ENCODE assay signal across 8 cellular contexts in genomic region chr11:72413914-72414628, GRCh38. TPM values are rescaled to one million over a fixed set of nuclear protein-coding genes. Genes with fewer than 3 reads are reported as not detected.
DNase-seq lines count a peak whose midpoint lies in the region; ATAC-seq and TF ChIP-seq lines count a peak whose summit lies in the region.

No MANE protein-coding gene starts in this region.

- TF ChIP-seq CTCF in OCI-LY3 (IDR thresholded peaks at IDR 0.05; ENCODE audit: low read depth, low read length), result peak; percentile 95

- peaks cover 7% of the 10 kb centered on the region; the same call in 1 of the 2 replicates for H3K79me2 ChIP-seq in OCI-LY3 (ENCODE audit: low read length)

- H3K4me3 Mint-ChIP-seq in naive thymus-derived CD4-positive, alpha-beta T cell, result no peak overlapping the region
- no peak overlapping the region for H3K4me3 Mint-ChIP-seq in stimulated activated effector memory CD8-positive, alpha-beta T cell treated with anti-CD3 and anti-CD28 coated beads, Interleukin-12 subunit alpha, Interleukin-12 subunit beta, amount 100 ng/mL, for 72 hours

- no peak overlapping the region for H3K4me2 ChIP-seq in OCI-LY3 (ENCODE audit: low read length)

- CTCF ChIA-PET in naive thymus-derived CD4-positive, alpha-beta T cell (lab: Charles Lee), result interaction anchor here (0.9 to 2.8 kb wide), 6 partner anchors 11 to 436 kb away, joined by 3 to 23 read pairs (median 5); partner anchors contain the start of gene CLPB

- H3K9me3 Mint-ChIP-seq in naive thymus-derived CD4-positive, alpha-beta T cell, result no peaks in the 10 kb centered on the region
- no peaks in the 10 kb centered on the region for H3K9me3 Mint-ChIP-seq in stimulated activated effector memory CD8-positive, alpha-beta T cell treated with anti-CD3 and anti-CD28 coated beads, Interleukin-12 subunit alpha, Interleukin-12 subunit beta, amount 100 ng/mL, for 72 hours

- H3K36me3 Mint-ChIP-seq in naive thymus-derived CD4-positive, alpha-beta T cell, result peaks cover 0 to 3% (median 0%) of the 10 kb centered on the region in 5 donors
- no peaks in the 10 kb centered on the region for H3K36me3 Mint-ChIP-seq in stimulated activated effector memory CD8-positive, alpha-beta T cell treated with anti-CD3 and anti-CD28 coated beads, Interleukin-12 subunit alpha, Interleukin-12 subunit beta, amount 100 ng/mL, for 72 hours

- no peak overlapping the region for H3K9ac ChIP-seq in OCI-LY3 (ENCODE audit: low read length)

- no peaks in the 10 kb centered on the region for H3K27me3 ChIP-seq in OCI-LY3 (ENCODE audit: low read depth, low read length)
- H3K27me3 ChIP-seq in naive thymus-derived CD4-positive, alpha-beta T cell (ENCODE audit: control insufficient read depth in 2 of 2, insufficient read depth in 2 of 2, low read length in 2 of 2), result no peaks in the 10 kb centered on the region

- intact Hi-C loops in naive thymus-derived CD4-positive, alpha-beta T cell (cut with micrococcal nuclease), result loop anchor here (1.0 to 5.0 kb wide), 5 partner anchors 20 to 437 kb away; partner anchors contain the start of gene CLPB (in 2 of the 2)

- H3K4me1 ChIP-seq in OCI-LY3 (ENCODE audit: low read length), result peaks cover 13% of the 10 kb centered on the region
- peaks cover 0 to 2% of the 10 kb centered on the region in 2 donors for H3K4me1 ChIP-seq in naive thymus-derived CD4-positive, alpha-beta T cell (ENCODE audit: control insufficient read depth in 2 of 2, insufficient read depth in 2 of 2, low read length in 2 of 2)

- DNase-seq in GDM1 (lab: John Stamatoyannopoulos, UW), result peak; percentile 52
- peak; percentile 77 for DNase-seq in Jurkat, Clone E6-1 (ENCODE audit: low read depth, low spot score)
- peak; percentile 66 for DNase-seq in activated T-cell treated with anti-CD3 and anti-CD28 coated beads for 1 hour (ENCODE audit: low read depth)
- DNase-seq in erythroblast (lab: John Stamatoyannopoulos, UW), result peak; percentile 85 to 92
- DNase-seq in naive thymus-derived CD4-positive, alpha-beta T cell, result peak; percentile 49 to 79 (median 68)
- DNase-seq in stimulated activated effector memory CD8-positive, alpha-beta T cell treated with anti-CD3 and anti-CD28 coated beads, Interleukin-12 subunit alpha, Interleukin-12 subunit beta, amount 100 ng/mL, for 72 hours (ENCODE audit: low spot score in 2 of 2), result peak; percentile 69 to 88

- H3K4me3 ChIP-seq in Jurkat, Clone E6-1 (ENCODE audit: low read length), result no peak overlapping the region
- no peak overlapping the region for H3K4me3 ChIP-seq in OCI-LY3 (ENCODE audit: low read length)
- H3K4me3 ChIP-seq in naive thymus-derived CD4-positive, alpha-beta T cell (ENCODE audit: low read length), result no peak overlapping the region

- H3K27ac ChIP-seq in OCI-LY3 (ENCODE audit: low read length), result no peak overlapping the region
- H3K27ac ChIP-seq in naive thymus-derived CD4-positive, alpha-beta T cell (ENCODE audit: low read depth, low read length), result no peak overlapping the region

- no peaks in the 10 kb centered on the region for H3K27me3 Mint-ChIP-seq in naive thymus-derived CD4-positive, alpha-beta T cell

- H4K20me1 ChIP-seq in OCI-LY3 (ENCODE audit: insufficient read depth, low read length), result peaks cover 10% of the 10 kb centered on the region

- POLR2A ChIA-PET in naive thymus-derived CD4-positive, alpha-beta T cell (lab: Charles Lee), result no interaction called here

- H2AFZ ChIP-seq in OCI-LY3 (ENCODE audit: low read depth, low read length), result no peak overlapping the region

- no peak for TF ChIP-seq POLR2A in erythroblast (IDR thresholded peaks at IDR 0.05; ENCODE audit: low read length)

- H3K27ac Mint-ChIP-seq in naive thymus-derived CD4-positive, alpha-beta T cell, result peak overlapping the region in 4 of 9 donors; percentile 2 to 50 (median 22)
- no peak overlapping the region for H3K27ac Mint-ChIP-seq in stimulated activated effector memory CD8-positive, alpha-beta T cell treated with anti-CD3 and anti-CD28 coated beads, Interleukin-12 subunit alpha, Interleukin-12 subunit beta, amount 100 ng/mL, for 72 hours

- peaks cover 4% of the 10 kb centered on the region for H3K36me3 ChIP-seq in OCI-LY3 (replicated peaks; ENCODE audit: low read depth, low read length)
- H3K36me3 ChIP-seq in naive thymus-derived CD4-positive, alpha-beta T cell (ENCODE audit: control insufficient read depth in 2 of 3, insufficient read depth in 3 of 3, low read length in 3 of 3), result no peaks in the 10 kb centered on the region

- ATAC-seq in naive thymus-derived CD4-positive, alpha-beta T cell, result peak; percentile 79
- ATAC-seq in stimulated activated effector memory CD8-positive, alpha-beta T cell treated with anti-CD3 and anti-CD28 coated beads, Interleukin-12 subunit alpha, Interleukin-12 subunit beta, amount 100 ng/mL, for 72 hours, result peak; percentile 89
- ATAC-seq in GM19351 (IDR thresholded peaks at IDR 0.05; ENCODE audit: unreplicated experiment), result no peak

- H3K9me3 ChIP-seq in OCI-LY3 (ENCODE audit: insufficient read depth, low read length), result no peaks in the 10 kb centered on the region
- H3K9me3 ChIP-seq in naive thymus-derived CD4-positive, alpha-beta T cell (ENCODE audit: control insufficient read depth in 2 of 3, low read length in 3 of 3), result no peaks in the 10 kb centered on the region

- peaks cover 17 to 48% (median 39%) of the 10 kb centered on the region in 7 donors for H3K4me1 Mint-ChIP-seq in naive thymus-derived CD4-positive, alpha-beta T cell
- H3K4me1 Mint-ChIP-seq in stimulated activated effector memory CD8-positive, alpha-beta T cell treated with anti-CD3 and anti-CD28 coated beads, Interleukin-12 subunit alpha, Interleukin-12 subunit beta, amount 100 ng/mL, for 72 hours, result peaks cover 30% of the 10 kb centered on the region

RNA-seq across cellular contexts. Expression of gene CLPB, which starts 20.3 kb away (rescaled TPM):
- polyA plus RNA-seq in Jurkat, Clone E6-1 (2012; ENCODE audit: insufficient read depth, insufficient read length), result 40.5 TPM
- 10 to 100 TPM; 14.3 to 24.2 (median 17.9) TPM for total RNA-seq in naive thymus-derived CD4-positive, alpha-beta T cell
- 1 to 10 TPM; 4.9 to 7.4 TPM for polyA plus RNA-seq in naive thymus-derived CD4-positive, alpha-beta T cell
